In genomic region chr2:207337234-207338219, GRCh38 we compare ENCODE assay signal across 8 cellular contexts.
DNase-seq lines count a peak whose midpoint lies in the region; ATAC-seq and TF ChIP-seq lines count a peak whose summit lies in the region.

No MANE protein-coding gene starts in this region.

- H3K4me3 Mint-ChIP-seq in CD4-positive, alpha-beta T cell, result no peak overlapping the region

- peak overlapping the region; percentile 73 to 94 for H3K27ac ChIP-seq in right atrium auricular region
- H3K27ac ChIP-seq in gastrocnemius medialis, result peak overlapping the region; percentile 37 to 81 (median 78)
- no peak overlapping the region for H3K27ac ChIP-seq in CD4-positive, alpha-beta T cell (ENCODE audit: low read depth, low read length)

- in situ Hi-C loops in gastrocnemius medialis (cut with MboI; ENCODE audit: low sequenced_read_pairs in 4 of 4), result no loop called here

- TF ChIP-seq POLR2A in gastrocnemius medialis (IDR thresholded peaks at IDR 0.05), result no peak

- H3K27me3 ChIP-seq in right atrium auricular region (no peaks in the 10 kb centered on the region), gastrocnemius medialis (no peaks in the 10 kb centered on the region)
- no peaks in the 10 kb centered on the region for H3K27me3 ChIP-seq in CD4-positive, alpha-beta T cell (ENCODE audit: control insufficient read depth, insufficient read depth, low read length)

- peaks cover 0 to 10% of the 10 kb centered on the region in 2 donors for H3K36me3 Mint-ChIP-seq in activated naive CD4-positive, alpha-beta T cell treated with anti-CD3 and anti-CD28 coated beads, Interleukin-2, amount 50 U/mL, for 72 hours
- no peaks in the 10 kb centered on the region for H3K36me3 Mint-ChIP-seq in CD4-positive, alpha-beta T cell (ENCODE audit: low read depth)

- H3K36me3 ChIP-seq in right atrium auricular region (no peaks in the 10 kb centered on the region), gastrocnemius medialis (no peaks in the 10 kb centered on the region)

- DNase-seq in right atrium auricular region (ENCODE audit: low spot score) (no peak), left cardiac atrium (no peak), gastrocnemius medialis (no peak), GF-D8 (lab: John Stamatoyannopoulos, UW) (no peak), DMS153 treated with DMSO at 0.1 percent for 48 hours (lab: John Stamatoyannopoulos, UW; ENCODE audit: unreplicated experiment) (no peak)
- no peak for DNase-seq in activated naive CD4-positive, alpha-beta T cell treated with anti-CD3 and anti-CD28 coated beads, Interleukin-2, amount 50 U/mL, for 72 hours (ENCODE audit: low spot score in 2 of 2)
- no peak for DNase-seq in CD4-positive, alpha-beta T cell

- CTCF ChIA-PET in CD4-positive, alpha-beta T cell (lab: Charles Lee), result interaction anchor here (0.9 kb wide), 1 partner anchor 28 kb away, joined by 3 read pairs; no protein-coding TSS in a partner anchor

- POLR2A ChIA-PET in CD4-positive, alpha-beta T cell (lab: Charles Lee), result interaction anchor here (0.9 to 1.3 kb wide), 2 partner anchors 72 to 172 kb away, joined by 4 to 5 read pairs; partner anchors contain the start of gene KLF7

- H3K27ac Mint-ChIP-seq in activated naive CD4-positive, alpha-beta T cell treated with anti-CD3 and anti-CD28 coated beads, Interleukin-2, amount 50 U/mL, for 72 hours, result peak overlapping the region; percentile 15 to 52
- H3K27ac Mint-ChIP-seq in CD4-positive, alpha-beta T cell, result no peak overlapping the region

- intact Hi-C loops in left cardiac atrium (cut with DNase I) (loop anchor here in 1 of 2 donors (5.0 kb wide), 1 partner anchor 70 kb away; no protein-coding TSS in a partner anchor), gastrocnemius medialis (cut with DNase I; ENCODE audit: low total_unique reads) (loop anchor here (10.0 kb wide), 2 partner anchors 173 to 293 kb away; partner anchors contain the start of gene KLF7)
- intact Hi-C loops in CD4-positive, alpha-beta T cell (cut with DNase I, micrococcal nuclease), result no loop called here

- ATAC-seq in left cardiac atrium (no peak), HG03342 (IDR thresholded peaks at IDR 0.05; ENCODE audit: unreplicated experiment) (peak; percentile 45), gastrocnemius medialis (no peak)
- ATAC-seq in activated naive CD4-positive, alpha-beta T cell treated with anti-CD3 and anti-CD28 coated beads, Interleukin-2, amount 50 U/mL, for 72 hours, result peak; percentile 52 to 55
- no peak for ATAC-seq in CD4-positive, alpha-beta T cell (ENCODE audit: poor library complexity)

- H3K4me1 ChIP-seq in right atrium auricular region, result peaks cover 0 to 41% of the 10 kb centered on the region in 2 donors
- peaks cover 10 to 16% of the 10 kb centered on the region in 2 donors for H3K4me1 ChIP-seq in gastrocnemius medialis

- no peaks in the 10 kb centered on the region for H3K9me3 ChIP-seq in right atrium auricular region
- no peaks in the 10 kb centered on the region for H3K9me3 ChIP-seq in gastrocnemius medialis
- no peaks in the 10 kb centered on the region for H3K9me3 ChIP-seq in CD4-positive, alpha-beta T cell (ENCODE audit: control insufficient read depth, low read length)

- H3K9me3 Mint-ChIP-seq in activated naive CD4-positive, alpha-beta T cell treated with anti-CD3 and anti-CD28 coated beads, Interleukin-2, amount 50 U/mL, for 72 hours, result peaks cover 0 to 4% of the 10 kb centered on the region in 2 donors
- no peaks in the 10 kb centered on the region for H3K9me3 Mint-ChIP-seq in CD4-positive, alpha-beta T cell

- TF ChIP-seq CTCF in right atrium auricular region (IDR thresholded peaks at IDR 0.05) (no peak), gastrocnemius medialis (IDR thresholded peaks at IDR 0.05 in 4 of 5, conservative IDR thresholded peaks at IDR 0.05 in 1 of 5) (no peak)
- no peak for TF ChIP-seq CTCF in CD4-positive, alpha-beta T cell (IDR thresholded peaks at IDR 0.05)

- H3K4me1 Mint-ChIP-seq in CD4-positive, alpha-beta T cell (ENCODE audit: low read depth), result peaks cover 19% of the 10 kb centered on the region

- no peaks in the 10 kb centered on the region for H3K27me3 Mint-ChIP-seq in CD4-positive, alpha-beta T cell

- H3K4me3 ChIP-seq in right atrium auricular region (no peak overlapping the region), gastrocnemius medialis (no peak overlapping the region)

Comparison
In these comparisons a context has a peak if more than half of its experiments do, and no peak if none do; other contexts are left out.
1. ATAC-seq: peak in HG03342 (single experiment) and activated naive CD4-positive, alpha-beta T cell treated with anti-CD3 and anti-CD28 coated beads, Interleukin-2, amount 50 U/mL, for 72 hours (2 of 2); none in left cardiac atrium (0 of 2), gastrocnemius medialis (0 of 2) and CD4-positive, alpha-beta T cell (single experiment).